Comparison of ENCODE assay signal across 1 cellular context in genomic region chr15:52336530-52336929, GRCh38.
TF ChIP-seq lines count a peak whose summit lies in the region.

No MANE protein-coding gene starts in this region.

TF ChIP-seq in HepG2, 621 proteins besides CTCF, POLR2A, EP300 and RAD21 (continued from another document):
- TF ChIP-seq PRDM15 (CRISPR knock-in tag; IDR thresholded peaks at IDR 0.05): no peak
